In the genomic region with DNA sequence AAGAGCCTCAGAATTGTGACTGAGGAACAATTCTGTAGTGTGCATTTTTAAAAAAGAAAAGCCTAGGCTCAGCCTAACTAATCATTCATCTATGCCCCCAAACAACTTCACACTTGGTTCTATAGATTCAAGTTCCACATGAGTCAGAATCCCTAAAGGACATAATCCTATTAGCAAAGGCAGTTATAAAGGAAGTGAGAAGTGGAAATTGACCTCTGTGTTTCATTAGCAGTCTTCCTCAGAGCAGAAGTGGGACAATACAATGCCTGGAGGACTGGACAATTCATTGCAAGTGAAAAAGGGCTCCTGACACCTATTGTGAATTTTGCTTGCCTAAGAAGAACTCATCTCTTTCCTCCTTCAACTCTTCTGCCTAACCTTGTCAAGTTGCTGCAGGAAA, we compare ENCODE assay signal across 16 cellular contexts.
DNase-seq lines count a peak whose midpoint lies in the region; ATAC-seq and TF ChIP-seq lines count a peak whose summit lies in the region.
"Had no signal": no experiment of that assay in that cellular context is flagged by ENCODE, and none has a peak within 500 bp of the region (broad histone marks: within the 10 kb centered on the region; RNA-seq: fewer than 3 reads in every experiment).

No MANE protein-coding gene starts in this region.

- H4K20me1 ChIP-seq in neural progenitor cell (ENCODE audit: low read depth): no peaks in the 10 kb centered on the region

- TF ChIP-seq CTCF in CD4-positive, alpha-beta T cell (IDR thresholded peaks at IDR 0.05): no peak
- TF ChIP-seq CTCF in neural progenitor cell (IDR thresholded peaks at IDR 0.05): no peak

- CTCF ChIA-PET in CD4-positive, alpha-beta T cell (lab: Charles Lee): interaction anchor here (0.8 to 2.6 kb wide), 2 partner anchors 12 to 46 kb away, joined by 3 to 10 read pairs; no protein-coding TSS in a partner anchor

- H3K27ac ChIP-seq in CD4-positive, alpha-beta T cell (ENCODE audit: low read depth, low read length): peak overlapping the region; percentile 59
- no peak overlapping the region for H3K27ac ChIP-seq in neural progenitor cell
- H3K27ac ChIP-seq: C4-2B had no signal

- POLR2A ChIA-PET in CD4-positive, alpha-beta T cell (lab: Charles Lee): interaction anchor here (1.0 to 6.6 kb wide), 5 partner anchors 11 to 30 kb away, joined by 3 to 130 read pairs (median 84); no protein-coding TSS in a partner anchor

- H3K36me3 ChIP-seq in neural progenitor cell: no peaks in the 10 kb centered on the region
- H3K36me3 ChIP-seq: colonic mucosa had no signal

- no peaks in the 10 kb centered on the region for H3F3A ChIP-seq in neural progenitor cell (ENCODE audit: low read depth)

- ATAC-seq in CD4-positive, alpha-beta T cell (ENCODE audit: poor library complexity): no peak
- ATAC-seq in activated T-helper 17 cell treated with anti-CD3 and anti-CD28 coated beads, Interleukin-2, amount 50 U/mL, for 72 hours (replicated peaks): no peak
- no peak for ATAC-seq in GM21526 (IDR thresholded peaks at IDR 0.05; ENCODE audit: low FRiP score, unreplicated experiment)
- ATAC-seq in GM21786 (IDR thresholded peaks at IDR 0.05; ENCODE audit: unreplicated experiment): no peak
- ATAC-seq: activated T-cell treated with anti-CD3 and anti-CD28 coated beads, Interleukin-2, amount 50 U/mL, for 4 hours had no signal

- H3K27me3 ChIP-seq in CD4-positive, alpha-beta T cell (ENCODE audit: control insufficient read depth, insufficient read depth, low read length): no peaks in the 10 kb centered on the region
- no peaks in the 10 kb centered on the region for H3K27me3 ChIP-seq in neural progenitor cell
- H3K27me3 ChIP-seq: colonic mucosa had no signal

- peaks cover 3% of the 10 kb centered on the region for H3K9me3 Mint-ChIP-seq in CD4-positive, alpha-beta T cell
- no peaks in the 10 kb centered on the region for H3K9me3 Mint-ChIP-seq in activated T-helper 17 cell treated with anti-CD3 and anti-CD28 coated beads, Interleukin-2, amount 50 U/mL, for 72 hours
- H3K9me3 Mint-ChIP-seq in neural progenitor cell: no peaks in the 10 kb centered on the region
- H3K9me3 Mint-ChIP-seq: activated T-cell treated with anti-CD3 and anti-CD28 coated beads, Interleukin-2, amount 50 U/mL, for 4 hours had no signal

- no peaks in the 10 kb centered on the region for H3K9me3 ChIP-seq in CD4-positive, alpha-beta T cell (ENCODE audit: control insufficient read depth, low read length)
- no peaks in the 10 kb centered on the region for H3K9me3 ChIP-seq in neural progenitor cell (ENCODE audit: low read depth)
- H3K9me3 ChIP-seq: colonic mucosa had no signal

- peaks cover 18% of the 10 kb centered on the region for H3K36me3 Mint-ChIP-seq in CD4-positive, alpha-beta T cell (ENCODE audit: low read depth)
- no peaks in the 10 kb centered on the region for H3K36me3 Mint-ChIP-seq in activated T-helper 17 cell treated with anti-CD3 and anti-CD28 coated beads, Interleukin-2, amount 50 U/mL, for 72 hours (ENCODE audit: low read depth)
- H3K36me3 Mint-ChIP-seq in neural progenitor cell: no peaks in the 10 kb centered on the region

- no peaks in the 10 kb centered on the region for H3K79me2 ChIP-seq in neural progenitor cell (ENCODE audit: low read depth)

- H3K9ac ChIP-seq in neural progenitor cell: no peak overlapping the region

- H2AFZ ChIP-seq in neural progenitor cell (replicated peaks): no peak overlapping the region

- no peaks in the 10 kb centered on the region for H3K27me3 Mint-ChIP-seq in CD4-positive, alpha-beta T cell
- no peaks in the 10 kb centered on the region for H3K27me3 Mint-ChIP-seq in activated T-helper 17 cell treated with anti-CD3 and anti-CD28 coated beads, Interleukin-2, amount 50 U/mL, for 72 hours
- no peaks in the 10 kb centered on the region for H3K27me3 Mint-ChIP-seq in neural progenitor cell (ENCODE audit: insufficient read depth, low read depth)

- intact Hi-C loops in CD4-positive, alpha-beta T cell (cut with DNase I, micrococcal nuclease): no loop called here

- peaks cover 78% of the 10 kb centered on the region for H3K4me1 Mint-ChIP-seq in CD4-positive, alpha-beta T cell (ENCODE audit: low read depth)
- H3K4me1 Mint-ChIP-seq in activated T-helper 17 cell treated with anti-CD3 and anti-CD28 coated beads, Interleukin-2, amount 50 U/mL, for 72 hours: peaks cover 31% of the 10 kb centered on the region
- H3K4me1 Mint-ChIP-seq in neural progenitor cell: peaks cover 23% of the 10 kb centered on the region

- DNase-seq in CD4-positive, alpha-beta T cell: no peak
- DNase-seq in LoVo (ENCODE audit: low spot score): peak; percentile 51
- DNase-seq in neural progenitor cell (ENCODE audit: low spot score): no peak
- no peak for DNase-seq in NCI-H1105 (lab: John Stamatoyannopoulos, UW)
- DNase-seq: activated T-cell treated with anti-CD3 and anti-CD28 coated beads, Interleukin-2, amount 50 U/mL, for 4 hours; aorta; colonic mucosa; DND-41; NCI-H1930; NCI-H510A treated with DMSO at 0.1 percent for 48 hours had no signal

- H3K4me1 ChIP-seq in neural progenitor cell: peaks cover 3% of the 10 kb centered on the region
- H3K4me1 ChIP-seq: colonic mucosa had no signal

- H3K27ac Mint-ChIP-seq in CD4-positive, alpha-beta T cell: peak overlapping the region; percentile 100
- H3K27ac Mint-ChIP-seq in activated T-helper 17 cell treated with anti-CD3 and anti-CD28 coated beads, Interleukin-2, amount 50 U/mL, for 72 hours: peak overlapping the region; percentile 25
- peak overlapping the region; percentile 81 for H3K27ac Mint-ChIP-seq in neural progenitor cell

- no peak overlapping the region for H3K4me3 ChIP-seq in neural progenitor cell
- H3K4me3 ChIP-seq: colonic mucosa, lung had no signal

- H3K4me2 ChIP-seq in neural progenitor cell: no peak overlapping the region

- peak overlapping the region; percentile 16 for H3K4me3 Mint-ChIP-seq in CD4-positive, alpha-beta T cell
- peak overlapping the region; percentile 40 for H3K4me3 Mint-ChIP-seq in activated T-helper 17 cell treated with anti-CD3 and anti-CD28 coated beads, Interleukin-2, amount 50 U/mL, for 72 hours
- no peak overlapping the region for H3K4me3 Mint-ChIP-seq in neural progenitor cell
- H3K4me3 Mint-ChIP-seq: activated T-cell treated with anti-CD3 and anti-CD28 coated beads, Interleukin-2, amount 50 U/mL, for 4 hours; neural crest cell had no signal

Comparison
In these comparisons a context has a peak if more than half of its experiments do, and no peak if none do; other contexts are left out.
1. H3K27ac Mint-ChIP-seq: peak in every context shown above with its lines; median percentile 100 in CD4-positive, alpha-beta T cell; 81 in neural progenitor cell; 25 in activated T-helper 17 cell treated with anti-CD3 and anti-CD28 coated beads, Interleukin-2, amount 50 U/mL, for 72 hours.